7 cellular contexts compared by ENCODE assay signal in genomic region chr17:31823014-31823413, GRCh38.
"Had no signal": no experiment of that assay in that cellular context is flagged by ENCODE, and none has a peak within 500 bp of the region (broad histone marks: within the 10 kb centered on the region; RNA-seq: fewer than 3 reads in every experiment).

No MANE protein-coding gene starts in this region.

- H2AFZ ChIP-seq: GM23248 had no signal

- H3K4me3 ChIP-seq: GM23248 had no signal

- DNase-seq: GM23248, GOT3, H9, HCEC 1CT, KG1 had no signal

- H3K27ac ChIP-seq: GM23248, HL-60 had no signal

- FAIRE-seq: H54 had no signal

- H3K9ac ChIP-seq: GM23248 had no signal
